8 cellular contexts compared by ENCODE assay signal in genomic region chr12:120497524-120498150, GRCh38. TPM values are rescaled to one million over a fixed set of nuclear protein-coding genes. Genes with fewer than 3 reads are reported as not detected.
A peak's percentile ranks its signal among the peaks of the same experiment; 100 is the strongest.
DNase-seq lines count a peak whose midpoint lies in the region; ATAC-seq and TF ChIP-seq lines count a peak whose summit lies in the region.

No MANE protein-coding gene starts in this region.

- intact Hi-C loops in sigmoid colon (cut with DNase I) = loop anchor here (2.0 to 5.0 kb wide), 2 partner anchors 31 to 85 kb away; partner anchors contain the start of genes COQ5 and POP5

- H3K27ac ChIP-seq in SU-DHL-6 (ENCODE audit: low read depth, low read length) (peak overlapping the region; percentile 17; the same call in 1 of the 2 replicates), sigmoid colon (peak overlapping the region; percentile 86 to 96 (median 92))

- H3K9me3 ChIP-seq in SU-DHL-6 (ENCODE audit: insufficient read depth, low read length) (no peaks in the 10 kb centered on the region), sigmoid colon (no peaks in the 10 kb centered on the region)

- H3K9ac ChIP-seq in SU-DHL-6 (ENCODE audit: low read length) = peak overlapping the region; percentile 93

- no peak overlapping the region for H2AFZ ChIP-seq in SU-DHL-6 (ENCODE audit: low read depth, low read length, severe bottlenecking)

- TF ChIP-seq CTCF in GM06990 (IDR thresholded peaks at IDR 0.05; ENCODE audit: insufficient read depth, low read length, poor library complexity, severe bottlenecking) (no peak), SU-DHL-6 (IDR thresholded peaks at IDR 0.05; ENCODE audit: insufficient read depth, low read length, poor library complexity, severe bottlenecking) (no peak), fibroblast of mammary gland (conservative IDR thresholded peaks at IDR 0.05; ENCODE audit: control insufficient read depth, insufficient read depth, low read depth, low read length) (no peak), sigmoid colon (IDR thresholded peaks at IDR 0.05) (no peak), omental fat pad (IDR thresholded peaks at IDR 0.05) (no peak)

- peaks cover 25% of the 10 kb centered on the region for H3F3A ChIP-seq in SU-DHL-6 (ENCODE audit: insufficient read depth)

- H3K4me2 ChIP-seq in SU-DHL-6 (ENCODE audit: low read depth, low read length, poor library complexity, severe bottlenecking) = peak overlapping the region; percentile 95

- 15 to 38% methylated on average over 9 of the region's 9 CpGs for WGBS in sigmoid colon, 2 donors

- H3K4me1 ChIP-seq in sigmoid colon = peaks cover 0 to 30% (median 24%) of the 10 kb centered on the region in 4 donors

- peaks cover 8% of the 10 kb centered on the region; the same call in 1 of the 2 replicates for H4K20me1 ChIP-seq in SU-DHL-6 (ENCODE audit: low read depth, low read length)

- H3K79me2 ChIP-seq in SU-DHL-6 (ENCODE audit: insufficient read depth, low read length) = peaks cover 22% of the 10 kb centered on the region

- no peak for ATAC-seq in HG02623 (IDR thresholded peaks at IDR 0.05; ENCODE audit: unreplicated experiment)
- no peak for ATAC-seq in HG03460 (IDR thresholded peaks at IDR 0.05; ENCODE audit: unreplicated experiment)
- no peak for ATAC-seq in omental fat pad (ENCODE audit: low FRiP score)

- H3K4me3 ChIP-seq in GM06990 (replicated peaks; ENCODE audit: low read depth, low read length) = peak overlapping the region; percentile 93
- H3K4me3 ChIP-seq in SU-DHL-6 (ENCODE audit: insufficient read depth, low read length, poor library complexity, severe bottlenecking) = peak overlapping the region; percentile 79
- peak overlapping the region; percentile 96 for H3K4me3 ChIP-seq in fibroblast of mammary gland (ENCODE audit: control insufficient read depth, low read depth, low read length)
- H3K4me3 ChIP-seq in sigmoid colon = peak overlapping the region; percentile 76 to 99 (median 86)

- DNase-seq in GM06990 (ENCODE audit: extremely low read depth, insufficient read length) (no peak), fibroblast of mammary gland (ENCODE audit: low read depth) (peak; percentile 22), sigmoid colon (no peak), omental fat pad (ENCODE audit: low spot score) (no peak)
- no peak for DNase-seq in stimulated activated CD4-positive, alpha-beta T cell treated with anti-CD3 and anti-CD28 coated beads, Interleukin-4, amount 100 ng/mL, for 4 hours

- no peaks in the 10 kb centered on the region for H3K9me2 ChIP-seq in SU-DHL-6 (replicated peaks; ENCODE audit: insufficient read depth, low read length)

- TF ChIP-seq EP300 in sigmoid colon (IDR thresholded peaks at IDR 0.05) = no peak

- H3K36me3 ChIP-seq in GM06990 (ENCODE audit: control insufficient read depth, insufficient read depth, low read length) (peaks cover 3% of the 10 kb centered on the region), SU-DHL-6 (ENCODE audit: low read length) (peaks cover 10% of the 10 kb centered on the region), sigmoid colon (peaks cover 0 to 36% (median 3%) of the 10 kb centered on the region in 4 donors)

- no peak for TF ChIP-seq POLR2A in sigmoid colon (IDR thresholded peaks at IDR 0.05)

- no peaks in the 10 kb centered on the region for H3K27me3 ChIP-seq in GM06990 (replicated peaks; ENCODE audit: control insufficient read depth, insufficient read depth, low read length)
- H3K27me3 ChIP-seq in SU-DHL-6 (ENCODE audit: low read length) = no peaks in the 10 kb centered on the region
- H3K27me3 ChIP-seq in sigmoid colon = no peaks in the 10 kb centered on the region

RNA-seq across cellular contexts. Expression of gene DYNLL1, which starts 1.7 kb away (rescaled TPM):
- total RNA-seq in sigmoid colon (100 to 1,000 TPM; 204 to 254 (median 235) TPM), omental fat pad (100 to 1,000 TPM; 142 to 209 (median 175) TPM)
- polyA plus RNA-seq in sigmoid colon = 100 to 1,000 TPM; 285 to 942 (median 912) TPM

RNA-seq across cellular contexts. Expression of gene SRSF9, which starts 28.1 kb away (rescaled TPM):
- total RNA-seq in sigmoid colon = 10 to 100 TPM; 41.4 to 55.1 (median 45.2) TPM
- 100 to 1,000 TPM; 136 to 187 (median 158) TPM for polyA plus RNA-seq in sigmoid colon
- total RNA-seq in omental fat pad = 10 to 100 TPM; 62.3 to 88.7 (median 71.4) TPM

RNA-seq across cellular contexts. Expression of gene COQ5, which starts 31.3 kb away (rescaled TPM):
- 10 to 100 TPM; 17.4 to 29.4 (median 26.4) TPM for total RNA-seq in sigmoid colon
- 10 to 100 TPM; 29.2 to 62.9 (median 38.4) TPM for polyA plus RNA-seq in sigmoid colon
- total RNA-seq in omental fat pad = 10 to 100 TPM; 14.4 to 31.2 (median 25.4) TPM

RNA-seq across cellular contexts. Expression of gene RNF10, which starts 36.5 kb away (rescaled TPM):
- total RNA-seq in sigmoid colon (100 to 1,000 TPM; 106 to 165 (median 110) TPM), omental fat pad (100 to 1,000 TPM; 124 to 217 (median 167) TPM)
- 100 to 1,000 TPM; 115 to 177 (median 141) TPM for polyA plus RNA-seq in sigmoid colon

RNA-seq across cellular contexts. Expression of gene GATC, which starts 51.4 kb away (rescaled TPM):
- 10 to 100 TPM; 17.4 to 20.0 (median 19.2) TPM for total RNA-seq in sigmoid colon
- 10 to 100 TPM in 2 of 3 donors, 1 to 10 TPM in 1; 8.4 to 15.0 (median 13.0) TPM for polyA plus RNA-seq in sigmoid colon
- 10 to 100 TPM; 22.8 to 30.7 (median 24.2) TPM for total RNA-seq in omental fat pad
